Comparison of ENCODE assay signal across 28 cellular contexts in genomic region chr2:1894578-1894977, GRCh38.
A peak's percentile ranks its signal among the peaks of the same experiment; 100 is the strongest.
DNase-seq lines count a peak whose midpoint lies in the region; ATAC-seq, FAIRE-seq and TF ChIP-seq lines count a peak whose summit lies in the region.
"Had no signal": no experiment of that assay in that cellular context is flagged by ENCODE, and none has a peak within 500 bp of the region (broad histone marks: within the 10 kb centered on the region; RNA-seq: fewer than 3 reads in every experiment).

No MANE protein-coding gene starts in this region.

- H3K79me2 ChIP-seq in H1 (ENCODE audit: control insufficient read depth in 1 of 2, insufficient read depth in 2 of 2, low read length in 2 of 2), result no peaks in the 10 kb centered on the region

- peaks cover 0 to 2% (median 0%) of the 10 kb centered on the region in 11 donors for H3K9me3 Mint-ChIP-seq in naive thymus-derived CD4-positive, alpha-beta T cell
- H3K9me3 Mint-ChIP-seq: CD4-positive, CD25-positive, alpha-beta regulatory T cell had no signal

- DNase-seq in HTR-8/SVneo (ENCODE audit: insufficient read length, low spot score) (no peak), H1 (ENCODE audit: low read depth in 1 of 2, low spot score in 2 of 2) (no peak), sigmoid colon (peak; percentile 41), GOT3 (lab: John Stamatoyannopoulos, UW) (no peak), posterior cingulate gyrus (no peak)
- no peak for DNase-seq in naive thymus-derived CD4-positive, alpha-beta T cell
- DNase-seq: 8988T; ACHN; BE2C; C1 segment of cervical spinal cord; CD4-positive, alpha-beta memory T cell; CD4-positive, CD25-positive, alpha-beta regulatory T cell; CD8-positive, alpha-beta memory T cell; COR-L47; DMS 273 treated with DMSO at 0.1 percent for 48 hours; DMS153; DMS53; DMS79; DND-41; EL; GDM1 had no signal

- no peak overlapping the region for H2BK15ac ChIP-seq in H1 (ENCODE audit: low read length)

- H2BK120ac ChIP-seq in H1 (replicated peaks; ENCODE audit: low read depth, low read length), result no peak overlapping the region

- no peak overlapping the region for H2BK12ac ChIP-seq in H1 (ENCODE audit: low read depth, low read length)

- CTCF ChIA-PET in H1 (lab: Charles Lee; ENCODE audit: partially characterized antibody), result interaction anchor here (0.5 to 2.0 kb wide), 3 partner anchors 8 to 40 kb away, joined by 3 to 8 read pairs (median 4); no protein-coding TSS in a partner anchor
- CTCF ChIA-PET in naive thymus-derived CD4-positive, alpha-beta T cell (lab: Charles Lee), result no interaction called here

- peak overlapping the region; percentile 80 for H3K4ac ChIP-seq in H1 (replicated peaks; ENCODE audit: insufficient read length, low read depth, low read length)

- no peaks in the 10 kb centered on the region for H3K36me3 ChIP-seq in H1 (ENCODE audit: control insufficient read depth in 2 of 4, insufficient read depth in 4 of 4, low read length in 3 of 4)
- H3K36me3 ChIP-seq in naive thymus-derived CD4-positive, alpha-beta T cell (ENCODE audit: control insufficient read depth in 2 of 3, insufficient read depth in 3 of 3, low read length in 3 of 3), result no peaks in the 10 kb centered on the region
- H3K36me3 ChIP-seq in sigmoid colon, result no peaks in the 10 kb centered on the region
- H3K36me3 ChIP-seq: BE2C, BLaER1 had no signal

- intact Hi-C loops in naive thymus-derived CD4-positive, alpha-beta T cell (cut with micrococcal nuclease), result no loop called here
- intact Hi-C loops in sigmoid colon (cut with DNase I), result no loop called here
- intact Hi-C loops in posterior cingulate gyrus (cut with DNase I), result no loop called here

- no peaks in the 10 kb centered on the region for H3K79me1 ChIP-seq in H1 (ENCODE audit: low read depth, low read length)

- no peak overlapping the region for H3K4me2 ChIP-seq in H1 (ENCODE audit: insufficient read depth in 1 of 2, low read depth in 2 of 2, low read length in 2 of 2)
- H3K4me2 ChIP-seq: BLaER1 had no signal

- H3K27me3 ChIP-seq in H1 (replicated peaks in 1 of 4; ENCODE audit: control insufficient read depth in 3 of 4, extremely low read depth in 1 of 4, insufficient read depth in 3 of 4, low read length in 3 of 4), result no peaks in the 10 kb centered on the region; a peak in 2 of 7 replicates
- no peaks in the 10 kb centered on the region for H3K27me3 ChIP-seq in naive thymus-derived CD4-positive, alpha-beta T cell (ENCODE audit: control insufficient read depth in 2 of 2, insufficient read depth in 2 of 2, low read length in 2 of 2)
- H3K27me3 ChIP-seq in sigmoid colon, result peaks cover 0 to 5% (median 0%) of the 10 kb centered on the region in 3 donors
- H3K27me3 ChIP-seq: BE2C, BLaER1 had no signal

- ATAC-seq in naive thymus-derived CD4-positive, alpha-beta T cell, result peak; percentile 18
- no peak for ATAC-seq in HG02642 (IDR thresholded peaks at IDR 0.05; ENCODE audit: poor library complexity, unreplicated experiment)
- ATAC-seq: GM12878 had no signal

- H3K56ac ChIP-seq in H1 (replicated peaks; ENCODE audit: insufficient read length, low read depth, low read length), result no peak overlapping the region

- no peak overlapping the region for H2BK20ac ChIP-seq in H1 (ENCODE audit: low read length)

- TF ChIP-seq POLR2A in H1 (IDR thresholded peaks at IDR 0.05; ENCODE audit: control extremely low read depth in 1 of 2, low read depth in 2 of 2, low read length in 2 of 2), result no peak
- no peak for TF ChIP-seq POLR2A in sigmoid colon (IDR thresholded peaks at IDR 0.05)

- TF ChIP-seq RAD21 in H1 (IDR thresholded peaks at IDR 0.05 in 1 of 2, conservative IDR thresholded peaks at IDR 0.05 in 1 of 2; ENCODE audit: low read depth in 2 of 2, low read length in 2 of 2), result no peak

- TF ChIP-seq EP300 in H1 (IDR thresholded peaks at IDR 0.05; ENCODE audit: borderline replicate concordance in 1 of 2, low read depth in 2 of 2, low read length in 2 of 2) (no peak), sigmoid colon (IDR thresholded peaks at IDR 0.05) (no peak)

- H3K4me1 ChIP-seq in H1 (replicated peaks in 1 of 4; ENCODE audit: control insufficient read depth in 3 of 4, insufficient read depth in 4 of 4, low read length in 3 of 4) (no peaks in the 10 kb centered on the region), sigmoid colon (no peaks in the 10 kb centered on the region)
- H3K4me1 ChIP-seq in naive thymus-derived CD4-positive, alpha-beta T cell (ENCODE audit: control insufficient read depth in 2 of 2, insufficient read depth in 2 of 2, low read length in 2 of 2), result no peaks in the 10 kb centered on the region
- H3K4me1 ChIP-seq: BE2C had no signal

- no peaks in the 10 kb centered on the region for H3K4me1 Mint-ChIP-seq in naive thymus-derived CD4-positive, alpha-beta T cell
- H3K4me1 Mint-ChIP-seq: CD14-positive monocyte; CD4-positive, alpha-beta memory T cell; CD4-positive, CD25-positive, alpha-beta regulatory T cell; CD8-positive, alpha-beta memory T cell had no signal

- H2BK5ac ChIP-seq in H1 (ENCODE audit: low read depth, low read length), result no peak overlapping the region

- TF ChIP-seq CTCF in H1 (IDR thresholded peaks at IDR 0.05; ENCODE audit: control extremely low read depth in 1 of 3, insufficient read depth in 1 of 3, low read depth in 1 of 3, low read length in 3 of 3), result no peak
- TF ChIP-seq CTCF in sigmoid colon (IDR thresholded peaks at IDR 0.05), result no peak

- no peaks in the 10 kb centered on the region for H3K36me3 Mint-ChIP-seq in naive thymus-derived CD4-positive, alpha-beta T cell
- H3K36me3 Mint-ChIP-seq: CD14-positive monocyte; CD4-positive, alpha-beta memory T cell; CD4-positive, CD25-positive, alpha-beta regulatory T cell; CD8-positive, alpha-beta memory T cell had no signal

- H3K18ac ChIP-seq in H1 (ENCODE audit: extremely low read depth, low read length), result no peak overlapping the region

- no peaks in the 10 kb centered on the region for H4K20me1 ChIP-seq in H1 (replicated peaks in 1 of 2; ENCODE audit: control insufficient read depth in 1 of 2, insufficient read depth in 2 of 2, low read length in 2 of 2)
- H4K20me1 ChIP-seq: BLaER1 had no signal

- WGBS in H1 (ENCODE audit: extremely low coverage in 1 of 2, insufficient coverage in 1 of 2, insufficient read length in 1 of 2, insufficient replicate concordance in 2 of 2, low coverage in 1 of 2, low lambda C conversion rate in 2 of 2, missing lambda C conversion rate in 1 of 2), 2 experiments, result 89% methylated on average over 9 of the region's 9 CpGs; no CpG with 5 or more reads in 1 of the 2 experiments
- WGBS in sigmoid colon, 2 donors, result 86 to 90% methylated on average over 9 of the region's 9 CpGs

- no peak overlapping the region for H2AFZ ChIP-seq in H1 (ENCODE audit: low read length)

- POLR2A ChIA-PET in H1 (lab: Charles Lee; ENCODE audit: partially characterized antibody), result no interaction called here
- POLR2A ChIA-PET in naive thymus-derived CD4-positive, alpha-beta T cell (lab: Charles Lee), result no interaction called here

- H3K27ac ChIP-seq in H1 (ENCODE audit: low read depth, low read length) (no peak overlapping the region), sigmoid colon (no peak overlapping the region)
- H3K27ac ChIP-seq in naive thymus-derived CD4-positive, alpha-beta T cell (ENCODE audit: low read depth, low read length), result no peak overlapping the region
- H3K27ac ChIP-seq: BLaER1 had no signal

- no peak overlapping the region for H3K4me3 ChIP-seq in H1 (ENCODE audit: extremely low read depth in 1 of 4, insufficient read depth in 2 of 4, low read depth in 3 of 4, low read length in 4 of 4)
- H3K4me3 ChIP-seq in naive thymus-derived CD4-positive, alpha-beta T cell (ENCODE audit: low read length), result no peak overlapping the region
- H3K4me3 ChIP-seq in sigmoid colon, result no peak overlapping the region
- H3K4me3 ChIP-seq: BLaER1, GM12878 had no signal

- no peak overlapping the region for H4K91ac ChIP-seq in H1 (replicated peaks; ENCODE audit: insufficient read length, low read length)

- H3K9me3 ChIP-seq in H1 (ENCODE audit: insufficient read depth in 2 of 2, low read depth in 1 of 2, low read length in 1 of 2), result no peaks in the 10 kb centered on the region
- H3K9me3 ChIP-seq in naive thymus-derived CD4-positive, alpha-beta T cell (ENCODE audit: control insufficient read depth in 2 of 3, low read length in 3 of 3), result no peaks in the 10 kb centered on the region
- no peaks in the 10 kb centered on the region for H3K9me3 ChIP-seq in sigmoid colon
- H3K9me3 ChIP-seq: BE2C, BLaER1 had no signal

- no peak overlapping the region for H4K5ac ChIP-seq in H1 (ENCODE audit: insufficient read length, low read depth, low read length)

- no peak overlapping the region for H3K4me3 Mint-ChIP-seq in naive thymus-derived CD4-positive, alpha-beta T cell
- H3K4me3 Mint-ChIP-seq: CD14-positive monocyte; CD4-positive, alpha-beta memory T cell; CD4-positive, CD25-positive, alpha-beta regulatory T cell; CD8-positive, alpha-beta memory T cell had no signal

- FAIRE-seq in HTR-8/SVneo (lab: Jason Lieb, UNC) (peak; percentile 4), H1 (lab: Jason Lieb, UNC) (no peak)
- FAIRE-seq: A204.1, GM12878, GM12892, GM18507 had no signal

- no peak overlapping the region for H4K8ac ChIP-seq in H1 (ENCODE audit: extremely low read depth, insufficient read depth, low read length)

- no peaks in the 10 kb centered on the region for H3K23me2 ChIP-seq in H1 (ENCODE audit: low read depth, low read length)

- 0 out of 2 replicates have a peak overlapping the region, but pooled peaks have one; percentile 24 for H2AK5ac ChIP-seq in H1 (ENCODE audit: low read depth, low read length)

- H3K27me3 Mint-ChIP-seq in naive thymus-derived CD4-positive, alpha-beta T cell, result peaks cover 3 to 22% (median 11%) of the 10 kb centered on the region in 5 donors
- H3K27me3 Mint-ChIP-seq: CD4-positive, CD25-positive, alpha-beta regulatory T cell had no signal

- no peak overlapping the region for H3K14ac ChIP-seq in H1 (ENCODE audit: insufficient read length)

- H3K9ac ChIP-seq in H1 (replicated peaks in 1 of 4; ENCODE audit: extremely low read depth in 1 of 4, low read depth in 3 of 4, low read length in 3 of 4), result no peak overlapping the region
- H3K9ac ChIP-seq: BLaER1 had no signal

- H3K27ac Mint-ChIP-seq in naive thymus-derived CD4-positive, alpha-beta T cell, result no peak overlapping the region
- H3K27ac Mint-ChIP-seq: CD14-positive monocyte; CD4-positive, alpha-beta memory T cell; CD4-positive, CD25-positive, alpha-beta regulatory T cell had no signal

- H3K23ac ChIP-seq in H1 (ENCODE audit: insufficient read length), result no peak overlapping the region

TF ChIP-seq in H1, 55 proteins besides CTCF, POLR2A, EP300 and RAD21 (continues in another document):
- TF ChIP-seq JUN (IDR thresholded peaks at IDR 0.05; ENCODE audit: low read depth, low read length) (no peak), GTF2F1 (IDR thresholded peaks at IDR 0.05; ENCODE audit: borderline replicate concordance, low read depth, low read length) (no peak), POU5F1 (IDR thresholded peaks at IDR 0.05; ENCODE audit: low read depth, low read length) (no peak), TAF1 (IDR thresholded peaks at IDR 0.05; ENCODE audit: low read depth, low read length) (no peak), SP1 (IDR thresholded peaks at IDR 0.05; ENCODE audit: low read depth, low read length) (no peak), KDM5A (IDR thresholded peaks at IDR 0.05; ENCODE audit: low read length) (no peak), BCL11A (IDR thresholded peaks at IDR 0.05; ENCODE audit: low read depth in 2 of 2, low read length in 2 of 2) (no peak), BRCA1 (IDR thresholded peaks at IDR 0.05; ENCODE audit: low read depth, low read length) (no peak), CEBPB (IDR thresholded peaks at IDR 0.05; ENCODE audit: low read depth, low read length) (no peak)
